10 cellular contexts compared by ENCODE assay signal in genomic region chr9:95736370-95736769, GRCh38.
DNase-seq lines count a peak whose midpoint lies in the region; ATAC-seq, FAIRE-seq and TF ChIP-seq lines count a peak whose summit lies in the region.
"Had no signal": no experiment of that assay in that cellular context is flagged by ENCODE, and none has a peak within 500 bp of the region (broad histone marks: within the 10 kb centered on the region; RNA-seq: fewer than 3 reads in every experiment).

No MANE protein-coding gene starts in this region.

- ATAC-seq in WTC11: peak; percentile 94

- DNase-seq in ELF-1 (ENCODE audit: low read depth, low spot score): peak; percentile 66
- DNase-seq in HT-29 (ENCODE audit: low spot score): peak; percentile 38
- peak; percentile 50 for DNase-seq in WTC11 (ENCODE audit: low spot score)
- DNase-seq in mesothelial cell of epicardium (ENCODE audit: low spot score in 2 of 2, unreplicated experiment in 2 of 2): no peak
- no peak for DNase-seq in GM12891 (ENCODE audit: insufficient read length, low spot score)
- no peak for DNase-seq in posterior cingulate gyrus
- DNase-seq in OCI-M1 (lab: John Stamatoyannopoulos, UW): no peak
- DNase-seq: head of caudate nucleus, natural killer cell had no signal

- H3K4me3 Mint-ChIP-seq in WTC11 (no peak overlapping the region), mesothelial cell of epicardium (no peak overlapping the region)
- H3K4me3 Mint-ChIP-seq: natural killer cell had no signal

- FAIRE-seq in GM12891 (lab: Jason Lieb, UNC): no peak
- FAIRE-seq: GM12892 had no signal

- H3K36me3 Mint-ChIP-seq in WTC11 (no peaks in the 10 kb centered on the region), mesothelial cell of epicardium (no peaks in the 10 kb centered on the region)
- H3K36me3 Mint-ChIP-seq: natural killer cell had no signal

- no peaks in the 10 kb centered on the region for H3K27me3 Mint-ChIP-seq in WTC11 (ENCODE audit: low read depth)
- no peaks in the 10 kb centered on the region for H3K27me3 Mint-ChIP-seq in mesothelial cell of epicardium (ENCODE audit: low read depth)

- H3K9me3 Mint-ChIP-seq in WTC11 (no peaks in the 10 kb centered on the region), mesothelial cell of epicardium (no peaks in the 10 kb centered on the region)
- H3K9me3 Mint-ChIP-seq: natural killer cell had no signal

- CTCF ChIA-PET in WTC11 (lab: Charles Lee): interaction anchor here (0.6 to 1.9 kb wide), 59 partner anchors 9 to 605 kb away, joined by 3 to 35 read pairs (median 4); partner anchors contain the start of genes ERCC6L2 and PTCH1

- no peak for TF ChIP-seq POLR2A in GM12891 (IDR thresholded peaks at IDR 0.05; ENCODE audit: low read depth, low read length)

- POLR2A ChIA-PET in WTC11 (lab: Charles Lee): no interaction called here

- TF ChIP-seq CTCF in WTC11 (IDR thresholded peaks at IDR 0.05) (peak; percentile 48; the same call in 1 of the 2 replicates), mesothelial cell of epicardium (IDR thresholded peaks at IDR 0.05; ENCODE audit: unreplicated experiment) (peak; percentile 39)

- no peak overlapping the region for H3K27ac Mint-ChIP-seq in WTC11
- no peak overlapping the region for H3K27ac Mint-ChIP-seq in mesothelial cell of epicardium
- H3K27ac Mint-ChIP-seq: natural killer cell had no signal

- intact Hi-C loops in posterior cingulate gyrus (cut with DNase I): no loop called here

- H3K4me1 Mint-ChIP-seq in WTC11 (peaks cover 6% of the 10 kb centered on the region), mesothelial cell of epicardium (peaks cover 26% of the 10 kb centered on the region)
- H3K4me1 Mint-ChIP-seq: natural killer cell had no signal

TF ChIP-seq in WTC11, 78 proteins besides CTCF, POLR2A, EP300 and RAD21 (continues in another document):
- no peak for TF ChIP-seq SMAD3 (CRISPR knock-in tag; IDR thresholded peaks at IDR 0.05; ENCODE audit: borderline replicate concordance)
- TF ChIP-seq, protein P1, sequence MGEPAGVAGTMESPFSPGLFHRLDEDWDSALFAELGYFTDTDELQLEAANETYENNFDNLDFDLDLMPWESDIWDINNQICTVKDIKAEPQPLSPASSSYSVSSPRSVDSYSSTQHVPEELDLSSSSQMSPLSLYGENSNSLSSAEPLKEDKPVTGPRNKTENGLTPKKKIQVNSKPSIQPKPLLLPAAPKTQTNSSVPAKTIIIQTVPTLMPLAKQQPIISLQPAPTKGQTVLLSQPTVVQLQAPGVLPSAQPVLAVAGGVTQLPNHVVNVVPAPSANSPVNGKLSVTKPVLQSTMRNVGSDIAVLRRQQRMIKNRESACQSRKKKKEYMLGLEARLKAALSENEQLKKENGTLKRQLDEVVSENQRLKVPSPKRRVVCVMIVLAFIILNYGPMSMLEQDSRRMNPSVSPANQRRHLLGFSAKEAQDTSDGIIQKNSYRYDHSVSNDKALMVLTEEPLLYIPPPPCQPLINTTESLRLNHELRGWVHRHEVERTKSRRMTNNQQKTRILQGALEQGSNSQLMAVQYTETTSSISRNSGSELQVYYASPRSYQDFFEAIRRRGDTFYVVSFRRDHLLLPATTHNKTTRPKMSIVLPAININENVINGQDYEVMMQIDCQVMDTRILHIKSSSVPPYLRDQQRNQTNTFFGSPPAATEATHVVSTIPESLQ (CRISPR knock-in tag; IDR thresholded peaks at IDR 0.05): no peak
- no peak for TF ChIP-seq NFE2L1 (CRISPR knock-in tag; IDR thresholded peaks at IDR 0.05)
- TF ChIP-seq IRF1 (CRISPR knock-in tag; IDR thresholded peaks at IDR 0.05): no peak
- no peak for TF ChIP-seq SP1 (CRISPR knock-in tag; conservative IDR thresholded peaks at IDR 0.05)
- no peak for TF ChIP-seq ZMAT4 (CRISPR knock-in tag; IDR thresholded peaks at IDR 0.05)
- TF ChIP-seq NR1H2 (CRISPR knock-in tag; IDR thresholded peaks at IDR 0.05): no peak
- TF ChIP-seq, protein P2, sequence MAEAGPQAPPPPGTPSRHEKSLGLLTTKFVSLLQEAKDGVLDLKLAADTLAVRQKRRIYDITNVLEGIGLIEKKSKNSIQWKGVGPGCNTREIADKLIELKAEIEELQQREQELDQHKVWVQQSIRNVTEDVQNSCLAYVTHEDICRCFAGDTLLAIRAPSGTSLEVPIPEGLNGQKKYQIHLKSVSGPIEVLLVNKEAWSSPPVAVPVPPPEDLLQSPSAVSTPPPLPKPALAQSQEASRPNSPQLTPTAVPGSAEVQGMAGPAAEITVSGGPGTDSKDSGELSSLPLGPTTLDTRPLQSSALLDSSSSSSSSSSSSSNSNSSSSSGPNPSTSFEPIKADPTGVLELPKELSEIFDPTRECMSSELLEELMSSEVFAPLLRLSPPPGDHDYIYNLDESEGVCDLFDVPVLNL (CRISPR knock-in tag; IDR thresholded peaks at IDR 0.05; ENCODE audit: borderline replicate concordance, low read depth): no peak

TF ChIP-seq in GM12891, 5 proteins besides CTCF, POLR2A, EP300 and RAD21:
- TF ChIP-seq SPI1 (IDR thresholded peaks at IDR 0.05; ENCODE audit: low read depth, low read length): no peak
- TF ChIP-seq PAX5 (IDR thresholded peaks at IDR 0.05; ENCODE audit: insufficient read depth, low read length, severe bottlenecking): no peak
- TF ChIP-seq TAF1 (IDR thresholded peaks at IDR 0.05; ENCODE audit: low read depth, low read length): no peak
- no peak for TF ChIP-seq POU2F2 (IDR thresholded peaks at IDR 0.05; ENCODE audit: low read depth, low read length)
- no peak for TF ChIP-seq POLR2AphosphoS5 (IDR thresholded peaks at IDR 0.05; ENCODE audit: low read depth, low read length)
TF ChIP-seq in GM12891: peak in this region for 0.

Comparison
In these comparisons a context has a peak if more than half of its experiments do, and no peak if none do; other contexts are left out.
1. DNase-seq: peak in ELF-1 (single experiment), HT-29 (single experiment) and WTC11 (single experiment); none in mesothelial cell of epicardium (0 of 2), GM12891 (single experiment), posterior cingulate gyrus (0 of 10) and OCI-M1 (single experiment).